In the genomic region with DNA sequence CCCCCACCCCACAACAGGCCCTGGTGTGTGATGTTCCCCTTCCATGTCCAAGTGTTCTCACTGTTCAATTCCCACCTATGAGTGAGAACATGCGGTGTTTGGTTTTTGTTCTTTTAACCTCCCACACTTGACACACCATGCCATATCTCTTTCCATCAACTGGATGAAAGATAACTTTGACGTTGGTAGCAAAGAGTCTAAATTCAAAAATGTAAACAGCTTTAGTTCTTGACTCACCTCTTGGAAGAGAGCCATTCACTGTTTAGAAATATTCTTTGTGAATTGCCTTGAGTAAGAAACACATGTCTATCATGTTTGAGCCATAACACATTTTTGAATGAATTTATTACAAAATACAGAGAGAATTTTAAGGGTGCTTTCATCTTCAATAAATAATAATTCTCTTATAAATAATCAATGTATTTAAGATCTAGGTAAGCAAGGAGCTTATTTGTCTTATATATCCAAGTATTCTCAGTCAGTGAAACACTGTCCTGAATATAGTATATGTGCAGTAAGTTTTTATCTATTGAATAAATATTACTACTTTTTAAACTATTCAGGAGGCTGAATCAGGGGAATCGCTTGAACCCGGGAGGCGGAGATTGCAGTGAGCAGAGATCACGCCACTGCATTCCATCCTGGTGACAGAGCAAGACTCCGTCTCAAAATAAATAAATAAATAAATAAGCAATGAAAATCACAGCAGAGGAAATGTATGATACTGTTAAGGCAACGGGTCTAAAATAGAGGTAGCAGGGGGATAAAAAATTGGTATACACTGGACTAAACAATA, we compare ENCODE assay signal across 21 cellular contexts. TPM values are rescaled to one million over a fixed set of nuclear protein-coding genes. Genes with fewer than 3 reads are reported as not detected.
A peak's percentile ranks its signal among the peaks of the same experiment; 100 is the strongest.
DNase-seq lines count a peak whose midpoint lies in the region; ATAC-seq, FAIRE-seq and TF ChIP-seq lines count a peak whose summit lies in the region.
"Had no signal": no experiment of that assay in that cellular context is flagged by ENCODE, and none has a peak within 500 bp of the region (broad histone marks: within the 10 kb centered on the region; RNA-seq: fewer than 3 reads in every experiment).

No MANE protein-coding gene starts in this region.

- no peak for FAIRE-seq in GM19239 (lab: Jason Lieb, UNC)

- WGBS in mammary epithelial cell (ENCODE audit: low coverage, missing lambda C conversion rate), result 81% methylated on average over 8 of the region's 8 CpGs

- no peaks in the 10 kb centered on the region for H3K36me3 ChIP-seq in mammary epithelial cell (ENCODE audit: insufficient read depth, low read length)
- H3K36me3 ChIP-seq: heart right ventricle, ovary had no signal

- no peaks in the 10 kb centered on the region for H4K20me1 ChIP-seq in mammary epithelial cell (ENCODE audit: insufficient read depth, low read length)

- no peak for TF ChIP-seq CTCF in mammary epithelial cell (conservative IDR thresholded peaks at IDR 0.05 in 1 of 2, IDR thresholded peaks at IDR 0.05 in 1 of 2; ENCODE audit: extremely low read depth in 1 of 2, insufficient read depth in 1 of 2, low read depth in 1 of 2, low read length in 2 of 2)

- no peak overlapping the region for H2AFZ ChIP-seq in mammary epithelial cell (ENCODE audit: low read depth, low read length)

- H3K27me3 ChIP-seq in mammary epithelial cell (ENCODE audit: insufficient read depth, low read length), result no peaks in the 10 kb centered on the region
- H3K27me3 ChIP-seq: heart right ventricle, ovary had no signal

- peaks cover 22% of the 10 kb centered on the region for H3K4me1 ChIP-seq in mammary epithelial cell (ENCODE audit: insufficient read depth, low read length)

- DNase-seq in AG08395 (ENCODE audit: low spot score) (peak; percentile 3), LHCN-M2 (ENCODE audit: low read depth) (peak; percentile 72), mammary epithelial cell (peak; percentile 76), hepatic stellate cell (ENCODE audit: low spot score) (peak; percentile 4), GM19239 (ENCODE audit: insufficient read length, low spot score) (no peak), UCSD-AML1 (lab: John Stamatoyannopoulos, UW; ENCODE audit: unreplicated experiment) (no peak)
- DNase-seq in activated CD4-positive, alpha-beta T cell treated with anti-CD3 and anti-CD28 coated beads for 1 hour, result no peak
- DNase-seq: activated CD4-positive, alpha-beta T cell treated with anti-CD3 and anti-CD28 coated beads for 36 hours; activated naive CD4-positive, alpha-beta T cell treated with anti-CD3 and anti-CD28 coated beads, Interleukin-2, amount 10 ng/mL, durations not matched to agents 7 days and 5 days; central memory CD4-positive, alpha-beta T cell; heart right ventricle; left colon; NCI-H1417 treated with DMSO at 0.1 percent for 48 hours; NCI-H2227 treated with DMSO at 0.1 percent for 48 hours; ovary; SIG-M5; stimulated activated naive CD4-positive, alpha-beta T cell treated with Interleukin-2 at 50 U/mL for 16 hours had no signal

- intact Hi-C loops in mammary epithelial cell (cut with micrococcal nuclease), result no loop called here

- H3K79me2 ChIP-seq in mammary epithelial cell (ENCODE audit: insufficient read depth, low read length), result no peaks in the 10 kb centered on the region

- BruUV-seq in mammary epithelial cell (replicated peaks; lab: Mats Ljungman, UMichigan), result no TSS peak

- no peak overlapping the region for H3K4me3 ChIP-seq in mammary epithelial cell (replicated peaks in 1 of 3; ENCODE audit: insufficient read depth in 1 of 3, low read depth in 2 of 3, low read length in 3 of 3)
- H3K4me3 ChIP-seq: heart right ventricle, ovary had no signal

- H3K9me3 ChIP-seq in mammary epithelial cell (replicated peaks; ENCODE audit: insufficient read depth, low read length), result peaks cover 8% of the 10 kb centered on the region
- H3K9me3 ChIP-seq: ovary had no signal

- H3K27ac ChIP-seq in mammary epithelial cell (ENCODE audit: insufficient read depth, low read depth, low read length), result no peak overlapping the region
- H3K27ac ChIP-seq: heart right ventricle, KMS-11, ovary had no signal

- H3K9ac ChIP-seq in mammary epithelial cell (ENCODE audit: insufficient read depth, low read length), result no peak overlapping the region
- H3K9ac ChIP-seq: KMS-11 had no signal

- no peak for ATAC-seq in HG03045 (IDR thresholded peaks at IDR 0.05; ENCODE audit: unreplicated experiment)
- ATAC-seq: activated CD4-positive, alpha-beta T cell treated with anti-CD3 and anti-CD28 coated beads for 36 hours; heart right ventricle; left colon had no signal

- in situ Hi-C loops in mammary epithelial cell (cut with MboI; ENCODE audit: low sequenced_read_pairs in 2 of 2), result loop anchor here in 1 of 2 donors (25.0 kb wide), 1 partner anchor 96 kb away; the partner anchor contains the start of genes CARD16 and CASP1

- CTCF ChIA-PET in mammary epithelial cell (lab: Charles Lee; ENCODE audit: low non-redundant PET), result no interaction called here

- H3K4me2 ChIP-seq in mammary epithelial cell (ENCODE audit: insufficient read depth, low read depth, low read length), result no peak overlapping the region
- H3K4me2 ChIP-seq: KMS-11 had no signal

- dilution Hi-C loops in mammary epithelial cell (cut with HindIII; ENCODE audit: low sequenced_read_pairs), result no loop called here

RNA-seq across cellular contexts. Expression of gene CARD18, which starts 6.7 kb away (rescaled TPM):
- total RNA-seq in LHCN-M2 (2014; rRNA removed) (not detected in 2 replicates), mammary epithelial cell (1 to 10 TPM; 1.4 to 3.5 TPM)
- not detected for polyA plus RNA-seq in LHCN-M2 (2012)
- 3.4 TPM for polyA plus RNA-seq in mammary epithelial cell
- polyA minus RNA-seq in mammary epithelial cell, result not detected
- total RNA-seq: activated CD4-positive, alpha-beta T cell treated with anti-CD3 and anti-CD28 coated beads for 36 hours; left colon; ovary; T-helper 2 cell treated with Interferon-gamma antibody and Interleukin-4, amounts not matched to agents 100 ng/mL and 5 ng/mL, for 36 hours; ureter had no signal
- polyA plus RNA-seq: ovary had no signal

Comparison
In these comparisons a context has a peak if more than half of its experiments do, and no peak if none do; other contexts are left out.
1. DNase-seq: peak in AG08395 (single experiment), LHCN-M2 (single experiment), mammary epithelial cell (single experiment) and hepatic stellate cell (single experiment); none in GM19239 (single experiment), activated CD4-positive, alpha-beta T cell treated with anti-CD3 and anti-CD28 coated beads for 1 hour (single experiment) and UCSD-AML1 (single experiment).